In genomic region chr17:19017804-19018599, GRCh38 we compare ENCODE assay signal across 1 cellular context.
TF ChIP-seq lines count a peak whose summit lies in the region.

No MANE protein-coding gene starts in this region.

TF ChIP-seq in GM12878, 131 proteins besides CTCF, POLR2A, EP300 and RAD21:
- TF ChIP-seq KAT2A (conservative IDR thresholded peaks at IDR 0.05; ENCODE audit: control insufficient read depth, low read depth, low read length) (no peak), POLR2AphosphoS2 (IDR thresholded peaks at IDR 0.05; ENCODE audit: low read depth, low read length) (peak; percentile 40; the same call in 1 of the 2 replicates)
TF ChIP-seq in GM12878: peak in this region for 1.
